ENCODE assay signal across 21 cellular contexts in genomic region chr6:19037607-19038006, GRCh38.
"Had no signal": no experiment of that assay in that cellular context is flagged by ENCODE, and none has a peak within 500 bp of the region (broad histone marks: within the 10 kb centered on the region; RNA-seq: fewer than 3 reads in every experiment).

No MANE protein-coding gene starts in this region.

- H3K4me3 Mint-ChIP-seq: IgD-negative memory B cell had no signal

- H3K27ac Mint-ChIP-seq: IgD-negative memory B cell had no signal

- H3K36me3 Mint-ChIP-seq: IgD-negative memory B cell had no signal

- H3K27me3 Mint-ChIP-seq: IgD-negative memory B cell had no signal

- H3K4me3 ChIP-seq: K562 had no signal

- H3K27ac ChIP-seq: KMS-11, RWPE1 had no signal

- H3K4me1 Mint-ChIP-seq: IgD-negative memory B cell had no signal

- H3K4me2 ChIP-seq: KMS-11 had no signal

- DNase-seq: Kasumi-1, MM.1S, NCI-H1092 treated with DMSO at 0.1 percent for 48 hours, NCI-H1436, NCI-H187, NCI-H2029, NCI-H2081 treated with DMSO at 0.1 percent for 48 hours, NCI-H2171, NCI-H345, NCI-H446 treated with DMSO at 0.1 percent for 48 hours, NCI-H510A treated with DMSO at 0.1 percent for 48 hours, NCI-H526, NCI-H748 treated with DMSO at 0.1 percent for 48 hours, SHP77 had no signal

- ATAC-seq: K562, Panc1, PC-3, SK-N-SH treated with all-trans-retinoic acid at 6 μM for 48 hours had no signal

- H3K9ac ChIP-seq: KMS-11 had no signal
